ENCODE assay signal across 8 cellular contexts in genomic region chr1:6393400-6394187, GRCh38. TPM values are rescaled to one million over a fixed set of nuclear protein-coding genes. Genes with fewer than 3 reads are reported as not detected.
DNase-seq lines count a peak whose midpoint lies in the region; ATAC-seq, FAIRE-seq and TF ChIP-seq lines count a peak whose summit lies in the region.

ACOT7 (minus strand) TSS chr1:6393767; CDS start chr1:6393399, 368 bp downstream.

- H3K4me1 ChIP-seq in left ventricle myocardium inferior = peaks cover 16% of the 10 kb centered on the region
- peaks cover 0 to 11% of the 10 kb centered on the region in 2 donors for H3K4me1 ChIP-seq in uterus

- TF ChIP-seq POLR2A in GM12892 (IDR thresholded peaks at IDR 0.05; ENCODE audit: low read depth, low read length) (peak; percentile 64; the same call in 1 of the 2 replicates), uterus (IDR thresholded peaks at IDR 0.05) (peak; percentile 57 to 79)

- intact Hi-C loops in T-helper 1 cell treated with Interleukin-12 subunit alpha and Interleukin-12 subunit beta and Interleukin-4 antibody, amounts not matched to agents 30 ng/mL and 1 ng/mL, for 36 hours (cut with micrococcal nuclease) = loop anchor here (1.0 to 5.0 kb wide), 8 partner anchors 27 to 401 kb away; partner anchors contain the start of genes NPHP4 and RPL22
- intact Hi-C loops in left ventricle myocardium inferior (cut with micrococcal nuclease) (no loop called here), uterus (cut with DNase I; ENCODE audit: low total_unique reads) (no loop called here)

- H3K4me3 ChIP-seq in left ventricle myocardium inferior = peak within 1 kb of the TSS; percentile 71
- peak within 1 kb of the TSS; percentile 43 to 70 for H3K4me3 ChIP-seq in uterus

- TF ChIP-seq CTCF in left ventricle myocardium inferior (IDR thresholded peaks at IDR 0.05; ENCODE audit: borderline replicate concordance) (peak; percentile 35), uterus (IDR thresholded peaks at IDR 0.05) (peak; percentile 9 to 28 (median 21))

- DNase-seq in GM12892 (ENCODE audit: insufficient read length) = peak; percentile 88
- peak; percentile 89 for DNase-seq in NCI-H128 (lab: John Stamatoyannopoulos, UW; ENCODE audit: unreplicated experiment)
- peak; percentile 82 for DNase-seq in amniotic epithelial cell (ENCODE audit: low read depth)
- DNase-seq in left ventricle myocardium inferior = peak; percentile 91
- DNase-seq in pulmonary artery endothelial cell (ENCODE audit: low read depth, low spot score) = peak; percentile 61
- peak; percentile 84 to 85 for DNase-seq in uterus

- H3K36me3 ChIP-seq in left ventricle myocardium inferior = no peaks in the 10 kb centered on the region
- H3K36me3 ChIP-seq in uterus = no peaks in the 10 kb centered on the region

- H3K9me3 ChIP-seq in left ventricle myocardium inferior (replicated peaks) = no peaks in the 10 kb centered on the region
- no peaks in the 10 kb centered on the region for H3K9me3 ChIP-seq in uterus

- ATAC-seq in HG02759 (IDR thresholded peaks at IDR 0.05; ENCODE audit: unreplicated experiment) = peak; percentile 82

- no peaks in the 10 kb centered on the region for H3K27me3 ChIP-seq in left ventricle myocardium inferior (ENCODE audit: low read depth)
- no peaks in the 10 kb centered on the region for H3K27me3 ChIP-seq in uterus

- H3K27ac ChIP-seq in left ventricle myocardium inferior (replicated peaks) (peak within 1 kb of the TSS; percentile 97), uterus (peak within 1 kb of the TSS; percentile 93 to 99)

- FAIRE-seq in GM12892 (lab: Jason Lieb, UNC) = peak; percentile 89

RNA-seq across cellular contexts. Expression of gene ACOT7, which starts in this region (rescaled TPM):
- 46.6 TPM for polyA plus RNA-seq in GM12892 (2012; ENCODE audit: missing spikeins)
- 72.3 and 76.9 TPM in 2 replicates for total RNA-seq in T-helper 1 cell treated with Interleukin-12 subunit alpha and Interleukin-12 subunit beta and Interleukin-4 antibody, amounts not matched to agents 30 ng/mL and 1 ng/mL, for 36 hours
- total RNA-seq in left ventricle myocardium inferior (8.6 TPM), pulmonary artery endothelial cell (57.1 and 69.0 TPM in 2 replicates), uterus (10 to 100 TPM in 2 of 4 donors, 1 to 10 TPM in 2; 7.4 to 27.6 (median 12.4) TPM)

Comparison
In these comparisons a context has a peak if more than half of its experiments do, and no peak if none do; other contexts are left out.
1. Peak in every context shown above with its lines: DNase-seq, ATAC-seq, H3K4me3 ChIP-seq and H3K27ac ChIP-seq.